ENCODE assay signal across 11 cellular contexts in the genomic region with DNA sequence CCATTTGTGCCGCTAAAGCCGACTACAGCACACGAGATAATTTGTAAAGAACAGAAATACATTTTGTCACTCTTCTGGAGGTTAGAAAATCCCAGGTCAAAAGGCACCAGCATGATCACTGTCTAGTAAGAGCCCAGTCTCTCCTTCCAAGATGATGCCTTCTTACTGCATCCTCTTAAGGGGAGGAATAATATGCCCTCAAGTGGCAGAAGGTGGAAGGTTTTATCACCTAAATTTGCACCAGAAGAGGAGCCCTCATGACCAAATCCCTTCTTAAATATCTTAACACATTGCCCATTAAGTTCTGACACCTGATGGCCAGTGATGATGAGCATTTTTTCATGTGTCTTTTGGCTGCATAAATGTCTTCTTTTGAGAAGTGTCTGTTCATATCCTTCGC.
DNase-seq lines count a peak whose midpoint lies in the region; ATAC-seq and TF ChIP-seq lines count a peak whose summit lies in the region.
"Had no signal": no experiment of that assay in that cellular context is flagged by ENCODE, and none has a peak within 500 bp of the region (broad histone marks: within the 10 kb centered on the region; RNA-seq: fewer than 3 reads in every experiment).

No MANE protein-coding gene starts in this region.

- ATAC-seq in HG03342 (IDR thresholded peaks at IDR 0.05; ENCODE audit: unreplicated experiment) (peak; percentile 65), GM19452 (IDR thresholded peaks at IDR 0.05; ENCODE audit: unreplicated experiment) (no peak), HG03097 (IDR thresholded peaks at IDR 0.05; ENCODE audit: low FRiP score, unreplicated experiment) (no peak)
- ATAC-seq: stimulated activated memory B cell treated with anti-CD40 and anti-IgM and Interleukin-4, amounts not matched to agents 10 μg/mL and 1 μg/mL and 100 μg/mL, for 72 hours had no signal

- no peak overlapping the region for H3K4me3 ChIP-seq in fibroblast of pulmonary artery (replicated peaks; ENCODE audit: low read depth, low read length)

- no peak for TF ChIP-seq CTCF in fibroblast of pulmonary artery (IDR thresholded peaks at IDR 0.05; ENCODE audit: low read length, missing control alignments)

- DNase-seq in ELF-1 (ENCODE audit: low read depth, low spot score) (peak; percentile 7), OCI-M1 (lab: John Stamatoyannopoulos, UW) (peak; percentile 83), fibroblast of pulmonary artery (ENCODE audit: low read depth) (peak; percentile 20), dedifferentiated amniotic fluid mesenchymal stem cell (ENCODE audit: extremely low spot score) (no peak), NCI-H345 (lab: John Stamatoyannopoulos, UW) (no peak)
- DNase-seq: activated effector memory CD4-positive, alpha-beta T cell treated with Interleukin-2 at 50 U/mL for 16 hours; naive B cell had no signal

Comparison
In these comparisons a context has a peak if more than half of its experiments do, and no peak if none do; other contexts are left out.
1. DNase-seq: peak in ELF-1 (single experiment), OCI-M1 (single experiment) and fibroblast of pulmonary artery (single experiment); none in dedifferentiated amniotic fluid mesenchymal stem cell (single experiment) and NCI-H345 (single experiment).